Comparison of ENCODE assay signal across 16 cellular contexts in genomic region chr3:89025185-89025584, GRCh38.
DNase-seq lines count a peak whose midpoint lies in the region; ATAC-seq and TF ChIP-seq lines count a peak whose summit lies in the region.
"Had no signal": no experiment of that assay in that cellular context is flagged by ENCODE, and none has a peak within 500 bp of the region (broad histone marks: within the 10 kb centered on the region; RNA-seq: fewer than 3 reads in every experiment).

No MANE protein-coding gene starts in this region.

- no peak overlapping the region for H3K27ac ChIP-seq in lower lobe of right lung
- no peak overlapping the region for H3K27ac ChIP-seq in body of pancreas
- H3K27ac ChIP-seq: brain microvascular endothelial cell, C4-2B, upper lobe of right lung, WERI-Rb-1 had no signal

- peaks cover 43% of the 10 kb centered on the region for H3K4me1 Mint-ChIP-seq in brain
- H3K4me1 Mint-ChIP-seq: naive thymus-derived CD4-positive, alpha-beta T cell had no signal

- CTCF ChIA-PET in HEK293T (lab: Yijun Ruan, JAX), result no interaction called here

- WGBS in body of pancreas, 2 donors, result 66 to 77% methylated on average over 4 of the region's 4 CpGs

- TF ChIP-seq POLR2A in body of pancreas (IDR thresholded peaks at IDR 0.05), result no peak

- TF ChIP-seq CTCF in brain (conservative IDR thresholded peaks at IDR 0.05), result no peak
- TF ChIP-seq CTCF in lower lobe of right lung (IDR thresholded peaks at IDR 0.05), result no peak
- no peak for TF ChIP-seq CTCF in body of pancreas (IDR thresholded peaks at IDR 0.05)

- no peaks in the 10 kb centered on the region for H3K4me1 ChIP-seq in lower lobe of right lung
- H3K4me1 ChIP-seq in body of pancreas, result no peaks in the 10 kb centered on the region
- H3K4me1 ChIP-seq: upper lobe of right lung had no signal

- H3K36me3 ChIP-seq in lower lobe of right lung, result no peaks in the 10 kb centered on the region
- H3K36me3 ChIP-seq in body of pancreas (replicated peaks in 1 of 2; ENCODE audit: insufficient read depth in 1 of 2, low read depth in 2 of 2), result no peaks in the 10 kb centered on the region
- H3K36me3 ChIP-seq: brain microvascular endothelial cell, upper lobe of right lung, WERI-Rb-1 had no signal

- peaks cover 0 to 3% (median 0%) of the 10 kb centered on the region in 5 experiments for H3K9me3 Mint-ChIP-seq in brain

- H3K9me3 ChIP-seq in lower lobe of right lung (no peaks in the 10 kb centered on the region), body of pancreas (no peaks in the 10 kb centered on the region)
- H3K9me3 ChIP-seq: upper lobe of right lung had no signal

- H3K27ac Mint-ChIP-seq in brain, result peak overlapping the region; percentile 9 to 79 (median 72)
- H3K27ac Mint-ChIP-seq: naive thymus-derived CD4-positive, alpha-beta T cell had no signal

- intact Hi-C loops in lower lobe of right lung (cut with DNase I), result no loop called here
- intact Hi-C loops in body of pancreas (cut with DNase I), result no loop called here

- no peaks in the 10 kb centered on the region for H3K36me3 Mint-ChIP-seq in brain
- H3K36me3 Mint-ChIP-seq: naive thymus-derived CD4-positive, alpha-beta T cell had no signal

- no peaks in the 10 kb centered on the region for H3K27me3 ChIP-seq in lower lobe of right lung (ENCODE audit: low read depth)
- H3K27me3 ChIP-seq in body of pancreas, result no peaks in the 10 kb centered on the region
- H3K27me3 ChIP-seq: brain microvascular endothelial cell, upper lobe of right lung had no signal

- H3K4me3 ChIP-seq in lower lobe of right lung (no peak overlapping the region), body of pancreas (no peak overlapping the region)
- H3K4me3 ChIP-seq: upper lobe of right lung had no signal

- peak overlapping the region in 4 of 5 experiments; percentile 8 to 67 (median 50) for H3K4me3 Mint-ChIP-seq in brain
- H3K4me3 Mint-ChIP-seq: naive thymus-derived CD4-positive, alpha-beta T cell had no signal

- no peaks in the 10 kb centered on the region for H3K27me3 Mint-ChIP-seq in brain
- H3K27me3 Mint-ChIP-seq: naive thymus-derived CD4-positive, alpha-beta T cell had no signal

- POLR2A ChIA-PET in HEK293T (lab: Yijun Ruan, JAX), result no interaction called here

- DNase-seq in Ammon's horn (ENCODE audit: low spot score), result peak; percentile 33
- peak; percentile 69 for DNase-seq in LHCN-M2 (ENCODE audit: low read depth)
- peak; percentile 40 for DNase-seq in myocyte (ENCODE audit: low read depth)
- no peak for DNase-seq in lower lobe of right lung
- no peak for DNase-seq in body of pancreas
- DNase-seq in HEK293T (ENCODE audit: extremely low spot score), result no peak
- DNase-seq: brain microvascular endothelial cell; erythroblast; naive thymus-derived CD4-positive, alpha-beta T cell; NCI-H2107; upper lobe of right lung; WERI-Rb-1 had no signal

- ATAC-seq in lower lobe of right lung (no peak), body of pancreas (no peak), GM21786 (IDR thresholded peaks at IDR 0.05; ENCODE audit: unreplicated experiment) (no peak)
- ATAC-seq: HepG2; naive thymus-derived CD4-positive, alpha-beta T cell; upper lobe of right lung had no signal

TF ChIP-seq in HEK293T, 16 proteins besides CTCF, POLR2A, EP300 and RAD21:
- TF ChIP-seq TARDBP (IDR thresholded peaks at IDR 0.05) (no peak), SUZ12 (IDR thresholded peaks at IDR 0.05) (no peak), FOXK2 (IDR thresholded peaks at IDR 0.05) (no peak), ARNT (IDR thresholded peaks at IDR 0.05) (no peak), ZNF384 (IDR thresholded peaks at IDR 0.05) (no peak), L3MBTL2 (conservative IDR thresholded peaks at IDR 0.05) (no peak), FOXA1 (IDR thresholded peaks at IDR 0.05) (no peak), SP1 (IDR thresholded peaks at IDR 0.05) (no peak), CTBP1 (IDR thresholded peaks at IDR 0.05; ENCODE audit: borderline replicate concordance) (no peak), FOXM1 (IDR thresholded peaks at IDR 0.05; ENCODE audit: borderline replicate concordance) (no peak), NFRKB (IDR thresholded peaks at IDR 0.05) (no peak), LEF1 (IDR thresholded peaks at IDR 0.05; ENCODE audit: borderline replicate concordance) (no peak), PKNOX1 (IDR thresholded peaks at IDR 0.05) (no peak), ELF4 (IDR thresholded peaks at IDR 0.05) (no peak), HDGF (IDR thresholded peaks at IDR 0.05; ENCODE audit: borderline replicate concordance) (no peak), BHLHE40 (IDR thresholded peaks at IDR 0.05; ENCODE audit: borderline replicate concordance) (no peak)

Comparison
In these comparisons a context has a peak if more than half of its experiments do, and no peak if none do; other contexts are left out.
1. DNase-seq: peak in Ammon's horn (single experiment), LHCN-M2 (single experiment) and myocyte (single experiment); none in lower lobe of right lung (single experiment), body of pancreas (0 of 4) and HEK293T (single experiment).